Comparison of ENCODE assay signal across 1 cellular context in genomic region chr12:114655934-114656697, GRCh38.
TF ChIP-seq lines count a peak whose summit lies in the region.

No MANE protein-coding gene starts in this region.

TF ChIP-seq in HepG2, 621 proteins besides CTCF, POLR2A, EP300 and RAD21 (continued from another document and continues in another):
- TF ChIP-seq MXD1 (CRISPR knock-in tag; IDR thresholded peaks at IDR 0.05) (no peak), ARID4A (CRISPR knock-in tag; IDR thresholded peaks at IDR 0.05; ENCODE audit: borderline replicate concordance) (peak; percentile 23; the same call in 1 of the 2 replicates), ZNF770 (CRISPR knock-in tag; IDR thresholded peaks at IDR 0.05) (no peak), SIX4 (CRISPR knock-in tag; IDR thresholded peaks at IDR 0.05) (peak; percentile 99), NCOA5 (CRISPR knock-in tag; IDR thresholded peaks at IDR 0.05) (no peak), CCAR2 (optimal IDR thresholded peaks at IDR 0.05; ENCODE audit: low read depth, low read length) (no peak), ZNF605 (CRISPR knock-in tag; IDR thresholded peaks at IDR 0.05) (0 out of 2 replicates have a peak, but pooled peaks have one; percentile 39), CC2D1A (CRISPR knock-in tag; IDR thresholded peaks at IDR 0.05) (no peak), TGIF2 (CRISPR knock-in tag; IDR thresholded peaks at IDR 0.05) (peak; percentile 22; the same call in 1 of the 2 replicates), KMT2B (CRISPR knock-in tag; IDR thresholded peaks at IDR 0.05) (no peak), IKZF4 (CRISPR knock-in tag; IDR thresholded peaks at IDR 0.05; ENCODE audit: borderline replicate concordance, low read depth, not compliant biosample characterization) (no peak), ZNF264 (CRISPR knock-in tag; IDR thresholded peaks at IDR 0.05) (no peak), ZNF253 (CRISPR knock-in tag; IDR thresholded peaks at IDR 0.05; ENCODE audit: borderline replicate concordance) (no peak), HNRNPH1 (optimal IDR thresholded peaks at IDR 0.05; ENCODE audit: low read depth, low read length) (no peak), HMG20A (CRISPR knock-in tag; IDR thresholded peaks at IDR 0.05; ENCODE audit: borderline replicate concordance) (peak; percentile 95), HDAC6 (IDR thresholded peaks at IDR 0.05; ENCODE audit: low read depth, low read length) (no peak), ZXDC (CRISPR knock-in tag; IDR thresholded peaks at IDR 0.05) (peak; percentile 78; the same call in 1 of the 2 replicates), ARID5B (CRISPR knock-in tag; IDR thresholded peaks at IDR 0.05) (peak; percentile 98), SETDB1 (CRISPR knock-in tag; IDR thresholded peaks at IDR 0.05; ENCODE audit: borderline replicate concordance) (no peak), ZNF121 (CRISPR knock-in tag; IDR thresholded peaks at IDR 0.05) (no peak), ZNF180 (CRISPR knock-in tag; IDR thresholded peaks at IDR 0.05; ENCODE audit: borderline replicate concordance, low read depth) (no peak), ZMYM3 (CRISPR knock-in tag; IDR thresholded peaks at IDR 0.05) (peak; percentile 53; the same call in 1 of the 2 replicates), EEA1 (CRISPR knock-in tag; IDR thresholded peaks at IDR 0.05; ENCODE audit: borderline replicate concordance) (no peak), ZNF576 (CRISPR knock-in tag; IDR thresholded peaks at IDR 0.05) (no peak), ZNF709 (CRISPR knock-in tag; IDR thresholded peaks at IDR 0.05) (no peak), RBM39 (IDR thresholded peaks at IDR 0.05; ENCODE audit: low read depth, low read length, poor library complexity, severe bottlenecking) (no peak)
- TF ChIP-seq, protein P1, sequence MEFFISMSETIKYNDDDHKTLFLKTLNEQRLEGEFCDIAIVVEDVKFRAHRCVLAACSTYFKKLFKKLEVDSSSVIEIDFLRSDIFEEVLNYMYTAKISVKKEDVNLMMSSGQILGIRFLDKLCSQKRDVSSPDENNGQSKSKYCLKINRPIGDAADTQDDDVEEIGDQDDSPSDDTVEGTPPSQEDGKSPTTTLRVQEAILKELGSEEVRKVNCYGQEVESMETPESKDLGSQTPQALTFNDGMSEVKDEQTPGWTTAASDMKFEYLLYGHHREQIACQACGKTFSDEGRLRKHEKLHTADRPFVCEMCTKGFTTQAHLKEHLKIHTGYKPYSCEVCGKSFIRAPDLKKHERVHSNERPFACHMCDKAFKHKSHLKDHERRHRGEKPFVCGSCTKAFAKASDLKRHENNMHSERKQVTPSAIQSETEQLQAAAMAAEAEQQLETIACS (CRISPR knock-in tag; IDR thresholded peaks at IDR 0.05) = no peak
- TF ChIP-seq, protein P2, sequence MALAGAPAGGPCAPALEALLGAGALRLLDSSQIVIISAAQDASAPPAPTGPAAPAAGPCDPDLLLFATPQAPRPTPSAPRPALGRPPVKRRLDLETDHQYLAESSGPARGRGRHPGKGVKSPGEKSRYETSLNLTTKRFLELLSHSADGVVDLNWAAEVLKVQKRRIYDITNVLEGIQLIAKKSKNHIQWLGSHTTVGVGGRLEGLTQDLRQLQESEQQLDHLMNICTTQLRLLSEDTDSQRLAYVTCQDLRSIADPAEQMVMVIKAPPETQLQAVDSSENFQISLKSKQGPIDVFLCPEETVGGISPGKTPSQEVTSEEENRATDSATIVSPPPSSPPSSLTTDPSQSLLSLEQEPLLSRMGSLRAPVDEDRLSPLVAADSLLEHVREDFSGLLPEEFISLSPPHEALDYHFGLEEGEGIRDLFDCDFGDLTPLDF (CRISPR knock-in tag; IDR thresholded peaks at IDR 0.05) = no peak
- TF ChIP-seq, protein P3, sequence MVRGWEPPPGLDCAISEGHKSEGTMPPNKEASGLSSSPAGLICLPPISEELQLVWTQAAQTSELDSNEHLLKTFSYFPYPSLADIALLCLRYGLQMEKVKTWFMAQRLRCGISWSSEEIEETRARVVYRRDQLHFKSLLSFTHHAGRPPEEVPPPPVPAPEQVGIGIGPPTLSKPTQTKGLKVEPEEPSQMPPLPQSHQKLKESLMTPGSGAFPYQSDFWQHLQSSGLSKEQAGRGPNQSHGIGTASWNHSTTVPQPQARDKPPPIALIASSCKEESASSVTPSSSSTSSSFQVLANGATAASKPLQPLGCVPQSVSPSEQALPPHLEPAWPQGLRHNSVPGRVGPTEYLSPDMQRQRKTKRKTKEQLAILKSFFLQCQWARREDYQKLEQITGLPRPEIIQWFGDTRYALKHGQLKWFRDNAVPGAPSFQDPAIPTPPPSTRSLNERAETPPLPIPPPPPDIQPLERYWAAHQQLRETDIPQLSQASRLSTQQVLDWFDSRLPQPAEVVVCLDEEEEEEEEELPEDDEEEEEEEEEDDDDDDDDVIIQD (CRISPR knock-in tag; IDR thresholded peaks at IDR 0.05; ENCODE audit: low read depth) = peak; percentile 44; the same call in 1 of the 2 replicates
- TF ChIP-seq, protein P4, sequence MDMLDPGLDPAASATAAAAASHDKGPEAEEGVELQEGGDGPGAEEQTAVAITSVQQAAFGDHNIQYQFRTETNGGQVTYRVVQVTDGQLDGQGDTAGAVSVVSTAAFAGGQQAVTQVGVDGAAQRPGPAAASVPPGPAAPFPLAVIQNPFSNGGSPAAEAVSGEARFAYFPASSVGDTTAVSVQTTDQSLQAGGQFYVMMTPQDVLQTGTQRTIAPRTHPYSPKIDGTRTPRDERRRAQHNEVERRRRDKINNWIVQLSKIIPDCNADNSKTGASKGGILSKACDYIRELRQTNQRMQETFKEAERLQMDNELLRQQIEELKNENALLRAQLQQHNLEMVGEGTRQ (IDR thresholded peaks at IDR 0.05; ENCODE audit: low read depth, low read length) = no peak
- TF ChIP-seq, protein P4 (CRISPR knock-in tag; IDR thresholded peaks at IDR 0.05; ENCODE audit: borderline replicate concordance) = no peak; the same call in 1 of the 2 replicates
